26 cellular contexts compared by ENCODE assay signal in the genomic region with DNA sequence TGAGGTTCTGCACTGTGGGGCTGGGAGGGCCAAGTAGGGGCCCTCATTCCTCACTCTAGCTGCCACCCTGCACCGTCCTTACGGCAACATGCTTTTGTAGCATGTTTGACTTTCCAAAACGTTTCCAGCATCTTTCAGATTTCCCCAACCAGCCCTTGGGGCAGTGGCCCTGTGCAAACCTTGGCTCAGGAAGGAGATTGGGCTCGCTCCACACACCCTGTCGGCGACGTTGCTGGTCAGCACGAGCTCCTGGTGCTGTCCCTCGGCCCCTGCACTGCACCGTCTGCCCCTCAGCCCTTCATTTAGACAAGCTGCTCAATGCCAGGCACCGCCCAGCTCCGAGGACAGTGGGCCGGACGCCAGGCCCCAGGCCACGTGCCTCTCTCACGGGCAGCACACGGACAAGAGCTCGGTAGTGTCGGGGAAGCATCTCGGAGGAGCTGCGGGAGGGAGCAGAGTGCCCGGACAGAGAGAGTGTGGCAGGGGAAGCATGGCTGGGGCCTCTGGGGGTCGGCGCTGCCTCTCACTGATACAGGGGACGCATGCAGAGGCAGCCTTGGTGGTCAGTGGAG. TPM values are rescaled to one million over a fixed set of nuclear protein-coding genes. Genes with fewer than 3 reads are reported as not detected.
DNase-seq lines count a peak whose midpoint lies in the region; ATAC-seq and TF ChIP-seq lines count a peak whose summit lies in the region.
"Had no signal": no experiment of that assay in that cellular context is flagged by ENCODE, and none has a peak within 500 bp of the region (broad histone marks: within the 10 kb centered on the region; RNA-seq: fewer than 3 reads in every experiment).

No MANE protein-coding gene starts in this region.

- peaks cover 43 to 60% (median 55%) of the 10 kb centered on the region in 3 donors for H3K4me1 Mint-ChIP-seq in naive B cell

- peak overlapping the region in 3 of 8 donors; percentile 8 to 63 (median 51) for H3K4me3 Mint-ChIP-seq in naive B cell
- H3K4me3 Mint-ChIP-seq: activated CD4-positive, alpha-beta memory T cell treated with anti-CD3 and anti-CD28 coated beads, Interleukin-2, amount 10 ng/mL, durations not matched to agents 7 days and 5 days; activated naive CD8-positive, alpha-beta T cell treated with anti-CD3 and anti-CD28 coated beads for 36 hours; activated T-cell treated with anti-CD3 and anti-CD28 coated beads, Interleukin-2, amount 50 U/mL, for 24 hours; natural killer cell treated with Interleukin-12 subunit alpha and Interleukin-12 subunit beta and Interleukin-15 and Interleukin-18, amount 100 ng/mL, for 72 hours; T-helper 1 cell treated with Interleukin-12 subunit alpha and Interleukin-12 subunit beta and Interleukin-4 antibody, amounts not matched to agents 30 μg/mL and 1 μg/mL, for 36 hours had no signal

- DNase-seq in SK-N-MC (ENCODE audit: low read depth, low spot score): no peak
- DNase-seq in cardiac muscle cell (ENCODE audit: low read depth in 1 of 2, low spot score in 1 of 2): no peak
- DNase-seq in naive B cell: no peak
- DNase-seq in NCI-H1930 (lab: John Stamatoyannopoulos, UW): no peak
- no peak for DNase-seq in HEK293T (ENCODE audit: extremely low spot score)
- DNase-seq in activated effector memory CD4-positive, alpha-beta T cell treated with anti-CD3 and anti-CD28 coated beads, Interleukin-2, amount 50 U/mL, for 16 hours: no peak
- DNase-seq: activated CD4-positive, alpha-beta memory T cell treated with anti-CD3 and anti-CD28 coated beads, Interleukin-2, amount 10 ng/mL, durations not matched to agents 7 days and 5 days; activated naive CD8-positive, alpha-beta T cell treated with anti-CD3 and anti-CD28 coated beads for 36 hours; activated T-cell treated with anti-CD3 and anti-CD28 coated beads, Interleukin-2, amount 50 U/mL, for 24 hours; COR-L47; EL; NCI-H1048; NCI-H2081 treated with DMSO at 0.1 percent for 48 hours; NCI-H524; SHP77 treated with DMSO at 0.1 percent for 48 hours had no signal

- CTCF ChIA-PET in HEK293T (lab: Yijun Ruan, JAX): interaction anchor here (1.0 kb wide), 1 partner anchor 62 kb away, joined by 4 read pairs; no protein-coding TSS in a partner anchor

- H3K36me3 ChIP-seq in SK-N-MC (ENCODE audit: insufficient read depth, low read length) (no peaks in the 10 kb centered on the region), cardiac muscle cell (no peaks in the 10 kb centered on the region)
- H3K36me3 ChIP-seq: prostate gland had no signal

- no peaks in the 10 kb centered on the region for H3K27me3 ChIP-seq in cardiac muscle cell
- H3K27me3 ChIP-seq: body of pancreas had no signal

- TF ChIP-seq CTCF in cardiac muscle cell (IDR thresholded peaks at IDR 0.05; ENCODE audit: low read depth, low read length): no peak

- no peaks in the 10 kb centered on the region for H3K27me3 Mint-ChIP-seq in naive B cell
- H3K27me3 Mint-ChIP-seq: activated naive CD8-positive, alpha-beta T cell treated with anti-CD3 and anti-CD28 coated beads for 36 hours; natural killer cell treated with Interleukin-12 subunit alpha and Interleukin-12 subunit beta and Interleukin-15 and Interleukin-18, amount 100 ng/mL, for 72 hours had no signal

- H3K4me3 ChIP-seq in SK-N-MC (no peak overlapping the region), cardiac muscle cell (no peak overlapping the region)
- H3K4me3 ChIP-seq: body of pancreas, prostate gland had no signal

- H3K27ac ChIP-seq in SK-N-MC: peak overlapping the region; percentile 77
- H3K27ac ChIP-seq in cardiac muscle cell: peak overlapping the region; percentile 56
- H3K27ac ChIP-seq in temporal lobe (ENCODE audit: low read depth, low read length): peak overlapping the region; percentile 93
- H3K27ac ChIP-seq: KMS-11, prostate gland had no signal

- peaks cover 17% of the 10 kb centered on the region for H3K4me1 ChIP-seq in cardiac muscle cell (ENCODE audit: low read depth)

- no peaks in the 10 kb centered on the region for H3K9me3 ChIP-seq in SK-N-MC (ENCODE audit: low read depth, low read length)
- no peaks in the 10 kb centered on the region for H3K9me3 ChIP-seq in cardiac muscle cell (ENCODE audit: low read depth)
- H3K9me3 ChIP-seq: body of pancreas, prostate gland had no signal

- peak overlapping the region in 4 of 6 donors; percentile 59 to 94 (median 68) for H3K27ac Mint-ChIP-seq in naive B cell
- H3K27ac Mint-ChIP-seq: activated CD4-positive, alpha-beta memory T cell treated with anti-CD3 and anti-CD28 coated beads, Interleukin-2, amount 10 ng/mL, durations not matched to agents 7 days and 5 days; activated T-cell treated with anti-CD3 and anti-CD28 coated beads, Interleukin-2, amount 50 U/mL, for 24 hours; natural killer cell treated with Interleukin-12 subunit alpha and Interleukin-12 subunit beta and Interleukin-15 and Interleukin-18, amount 100 ng/mL, for 72 hours; T-helper 1 cell treated with Interleukin-12 subunit alpha and Interleukin-12 subunit beta and Interleukin-4 antibody, amounts not matched to agents 30 μg/mL and 1 μg/mL, for 36 hours had no signal

- POLR2A ChIA-PET in HEK293T (lab: Yijun Ruan, JAX): interaction anchor here (1.1 kb wide), 1 partner anchor 51 kb away, joined by 4 read pairs; no protein-coding TSS in a partner anchor

- no peaks in the 10 kb centered on the region for H3K9me3 Mint-ChIP-seq in naive B cell
- H3K9me3 Mint-ChIP-seq: activated CD4-positive, alpha-beta memory T cell treated with anti-CD3 and anti-CD28 coated beads, Interleukin-2, amount 10 ng/mL, durations not matched to agents 7 days and 5 days; activated naive CD8-positive, alpha-beta T cell treated with anti-CD3 and anti-CD28 coated beads for 36 hours; activated T-cell treated with anti-CD3 and anti-CD28 coated beads, Interleukin-2, amount 50 U/mL, for 24 hours; natural killer cell treated with Interleukin-12 subunit alpha and Interleukin-12 subunit beta and Interleukin-15 and Interleukin-18, amount 100 ng/mL, for 72 hours; T-helper 1 cell treated with Interleukin-12 subunit alpha and Interleukin-12 subunit beta and Interleukin-4 antibody, amounts not matched to agents 30 μg/mL and 1 μg/mL, for 36 hours had no signal

- no peaks in the 10 kb centered on the region for H3K36me3 Mint-ChIP-seq in naive B cell
- H3K36me3 Mint-ChIP-seq: activated naive CD8-positive, alpha-beta T cell treated with anti-CD3 and anti-CD28 coated beads for 36 hours; natural killer cell treated with Interleukin-12 subunit alpha and Interleukin-12 subunit beta and Interleukin-15 and Interleukin-18, amount 100 ng/mL, for 72 hours had no signal

- H3K9ac ChIP-seq in SK-N-MC (ENCODE audit: insufficient read length): no peak overlapping the region
- H3K9ac ChIP-seq: KMS-11 had no signal

- ATAC-seq in naive B cell (ENCODE audit: low read depth in 2 of 2): no peak
- ATAC-seq in GM19351 (IDR thresholded peaks at IDR 0.05; ENCODE audit: unreplicated experiment): no peak
- ATAC-seq: HCT116; natural killer cell treated with Interleukin-12 subunit alpha and Interleukin-12 subunit beta and Interleukin-15 and Interleukin-18, amount 100 ng/mL, for 72 hours had no signal

TF ChIP-seq in HEK293T, 16 proteins besides CTCF, POLR2A, EP300 and RAD21:
- TF ChIP-seq L3MBTL2 (conservative IDR thresholded peaks at IDR 0.05): no peak
- TF ChIP-seq FOXK2 (IDR thresholded peaks at IDR 0.05): no peak
- TF ChIP-seq SUZ12 (IDR thresholded peaks at IDR 0.05): no peak
- no peak for TF ChIP-seq HDGF (IDR thresholded peaks at IDR 0.05; ENCODE audit: borderline replicate concordance)
- no peak for TF ChIP-seq TARDBP (IDR thresholded peaks at IDR 0.05)
- no peak for TF ChIP-seq ELF4 (IDR thresholded peaks at IDR 0.05)
- TF ChIP-seq SP1 (IDR thresholded peaks at IDR 0.05): no peak

RNA-seq across cellular contexts. Expression of gene GPR17, which starts 6.9 kb away (rescaled TPM):
- not detected in 2 replicates for total RNA-seq in cardiac muscle cell
- polyA plus RNA-seq in cardiac muscle cell: 0.09 TPM in 1 of 2 replicates, not detected in the other
- not detected for polyA plus RNA-seq in naive B cell (ENCODE audit: low read depth in 6 of 6)
- total RNA-seq in temporal lobe: 3.0 TPM
- total RNA-seq: activated CD4-positive, alpha-beta memory T cell treated with anti-CD3 and anti-CD28 coated beads, Interleukin-2, amount 10 ng/mL, durations not matched to agents 7 days and 5 days; activated naive CD8-positive, alpha-beta T cell treated with anti-CD3 and anti-CD28 coated beads for 36 hours; dermis microvascular lymphatic vessel endothelial cell; epithelial cell of proximal tubule; glomerular endothelial cell; natural killer cell treated with Interleukin-12 subunit alpha and Interleukin-12 subunit beta and Interleukin-15 and Interleukin-18, amount 100 ng/mL, for 72 hours; prostate gland had no signal

RNA-seq across cellular contexts. Expression of gene LIMS2, which starts 22.5 kb away (rescaled TPM):
- 23.2 and 32.9 TPM in 2 replicates for total RNA-seq in cardiac muscle cell
- polyA plus RNA-seq in cardiac muscle cell: 35.2 and 48.8 TPM in 2 replicates
- polyA plus RNA-seq in naive B cell (ENCODE audit: low read depth in 6 of 6): 10 to 100 TPM; 11.2 to 60.4 (median 27.7) TPM
- 2.2 TPM for total RNA-seq in temporal lobe
- total RNA-seq: natural killer cell treated with Interleukin-12 subunit alpha and Interleukin-12 subunit beta and Interleukin-15 and Interleukin-18, amount 100 ng/mL, for 72 hours had no signal

RNA-seq across cellular contexts. Expression of gene SFT2D3, which starts 48.4 kb away (rescaled TPM):
- total RNA-seq in cardiac muscle cell (9.3 and 11.7 TPM in 2 replicates), temporal lobe (7.9 TPM)
- polyA plus RNA-seq in cardiac muscle cell (0.13 and 5.9 TPM in 2 replicates), naive B cell (ENCODE audit: low read depth in 6 of 6) (1 to 10 TPM in 3 of 6 donors, under 1 TPM in 2, not detected in 1; 0.28 to 3.0 (median 2.8) TPM)
